In the genomic region with DNA sequence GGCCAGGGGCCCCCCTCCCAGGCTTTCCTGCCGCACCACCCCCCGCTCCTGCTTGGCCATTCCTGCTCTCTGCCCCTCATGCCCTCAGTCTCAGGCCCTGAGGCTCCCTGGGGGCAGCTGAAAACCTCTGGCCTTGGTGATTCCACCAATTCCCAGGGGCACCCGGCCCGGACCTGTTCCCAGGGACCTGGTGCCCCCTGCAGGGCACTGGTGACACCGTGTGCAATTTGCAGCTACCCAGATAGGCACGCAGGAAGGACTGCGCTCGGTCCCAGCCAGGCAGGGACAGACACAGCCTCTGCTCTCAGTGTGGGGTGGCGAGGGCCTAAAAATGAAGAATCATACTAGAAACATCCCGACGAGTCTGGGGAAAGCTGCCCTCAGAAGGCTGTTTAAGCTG, we compare ENCODE assay signal across 9 cellular contexts. TPM values are rescaled to one million over a fixed set of nuclear protein-coding genes. Genes with fewer than 3 reads are reported as not detected.
A peak's percentile ranks its signal among the peaks of the same experiment; 100 is the strongest.
DNase-seq lines count a peak whose midpoint lies in the region; ATAC-seq, FAIRE-seq and TF ChIP-seq lines count a peak whose summit lies in the region.
"Had no signal": no experiment of that assay in that cellular context is flagged by ENCODE, and none has a peak within 500 bp of the region (broad histone marks: within the 10 kb centered on the region; RNA-seq: fewer than 3 reads in every experiment).

No MANE protein-coding gene starts in this region.

- H2AFZ ChIP-seq in HepG2 (ENCODE audit: low read length): no peak overlapping the region

- H3K4me3 ChIP-seq in LNCaP clone FGC (ENCODE audit: low read depth, low read length) (no peak overlapping the region), astrocyte of the spinal cord (ENCODE audit: low read depth, low read length) (no peak overlapping the region), HepG2 (replicated peaks in 1 of 3; ENCODE audit: insufficient read depth in 1 of 3, low read depth in 2 of 3, low read length in 3 of 3) (no peak overlapping the region)

- peaks cover 6 to 48% of the 10 kb centered on the region in 2 experiments for H3K27me3 ChIP-seq in HepG2 (ENCODE audit: control insufficient read depth in 1 of 2, insufficient read depth in 2 of 2, low read length in 2 of 2)

- H3K4me2 ChIP-seq in HepG2 (ENCODE audit: low read depth, low read length): no peak overlapping the region

- no peak overlapping the region for H3K9ac ChIP-seq in HepG2 (ENCODE audit: insufficient read depth, low read depth, low read length)

- TF ChIP-seq POLR2A in HepG2 (IDR thresholded peaks at IDR 0.05; ENCODE audit: insufficient read depth in 1 of 2, low read depth in 2 of 2, low read length in 2 of 2): no peak

- H4K20me1 ChIP-seq in HepG2 (ENCODE audit: insufficient read depth, low read length): no peaks in the 10 kb centered on the region

- 13% methylated on average over 10 of the region's 11 CpGs for WGBS in HepG2 (ENCODE audit: low lambda C conversion rate)

- H3K9me3 ChIP-seq in HepG2 (ENCODE audit: low read length): no peaks in the 10 kb centered on the region

- H3K27ac ChIP-seq in HepG2 (ENCODE audit: extremely low read length, insufficient read depth, low read length): no peak overlapping the region

- H3K79me2 ChIP-seq in HepG2 (ENCODE audit: insufficient read depth, low read length): no peaks in the 10 kb centered on the region

- DNase-seq in activated CD4-positive, alpha-beta T cell treated with anti-CD3 and anti-CD28 coated beads, Interleukin-2, amount 50 U/mL, for 48 hours: peak; percentile 17 to 27
- no peak for DNase-seq in activated CD4-positive, alpha-beta T cell treated with anti-CD3 and anti-CD28 coated beads, Interleukin-2, amount 50 U/mL, for 4 hours
- DNase-seq in LNCaP clone FGC (ENCODE audit: low read depth) (no peak), astrocyte of the spinal cord (ENCODE audit: low read depth, low spot score) (no peak), HepG2 (ENCODE audit: low spot score) (peak; percentile 40)

- no peak for FAIRE-seq in HepG2 (lab: Jason Lieb, UNC)
- FAIRE-seq: GM18507 had no signal

- ATAC-seq in HepG2 (peak; percentile 93), HG02642 (IDR thresholded peaks at IDR 0.05; ENCODE audit: poor library complexity, unreplicated experiment) (no peak), HG02870 (IDR thresholded peaks at IDR 0.05; ENCODE audit: unreplicated experiment) (no peak), HG02588 (IDR thresholded peaks at IDR 0.05; ENCODE audit: unreplicated experiment) (no peak)

- peak; percentile 71 for TF ChIP-seq RAD21 in HepG2 (CRISPR knock-in tag; IDR thresholded peaks at IDR 0.05)

- TF ChIP-seq EP300 in HepG2 (IDR thresholded peaks at IDR 0.05; ENCODE audit: low read depth in 2 of 2, low read length in 2 of 2) (no peak), HepG2 (CRISPR knock-in tag; IDR thresholded peaks at IDR 0.05; ENCODE audit: borderline replicate concordance) (no peak)

- in situ Hi-C loops in astrocyte of the spinal cord (cut with HindIII; ENCODE audit: low sequenced_read_pairs) (no loop called here), HepG2 (cut with HindIII; ENCODE audit: extremely low pct_ligation_motif_present, low pct_unique_long_range_greater_than_20kb) (no loop called here)

- CTCF ChIA-PET in HepG2 (lab: Yijun Ruan, JAX; ENCODE audit: low intra/inter-chr PET ratio, low total read pairs): interaction anchor here (0.9 to 1.7 kb wide), 3 partner anchors 27 to 176 kb away, joined by 3 to 11 read pairs (median 3); no protein-coding TSS in a partner anchor

- peak; percentile 51 for TF ChIP-seq CTCF in LNCaP clone FGC (IDR thresholded peaks at IDR 0.05; ENCODE audit: control insufficient read depth, extremely low read depth, insufficient read depth)
- peak; percentile 45 for TF ChIP-seq CTCF in astrocyte of the spinal cord (IDR thresholded peaks at IDR 0.05; ENCODE audit: low read depth, low read length)
- TF ChIP-seq CTCF in HepG2 (CRISPR knock-in tag; IDR thresholded peaks at IDR 0.05): peak; percentile 88

- POLR2A ChIA-PET in HepG2 (lab: Yijun Ruan, JAX): no interaction called here

- no TSS peak for BruUV-seq in HepG2 (replicated peaks; lab: Mats Ljungman, UMichigan)

- intact Hi-C loops in HepG2 (cut with micrococcal nuclease; ENCODE audit: unreplicated experiment): loop anchor here (1.0 kb wide), 1 partner anchor 31 kb away; no protein-coding TSS in a partner anchor

- no peaks in the 10 kb centered on the region for H3K4me1 ChIP-seq in HepG2 (ENCODE audit: insufficient read depth, low read length)

- H3K36me3 ChIP-seq in HepG2 (replicated peaks in 1 of 2; ENCODE audit: control insufficient read depth in 1 of 2, insufficient read depth in 2 of 2, low read length in 2 of 2): no peaks in the 10 kb centered on the region

TF ChIP-seq in HepG2, 621 proteins besides CTCF, POLR2A, EP300 and RAD21 (continues in another document):
- TF ChIP-seq GABPA (IDR thresholded peaks at IDR 0.05; ENCODE audit: low read depth, low read length) (no peak), GABPA (CRISPR knock-in tag; IDR thresholded peaks at IDR 0.05; ENCODE audit: low read depth) (no peak), XRCC5 (optimal IDR thresholded peaks at IDR 0.05; ENCODE audit: low read length) (peak; percentile 42), HMGA1 (CRISPR knock-in tag; conservative IDR thresholded peaks at IDR 0.05) (no peak), ZNF326 (CRISPR knock-in tag; IDR thresholded peaks at IDR 0.05; ENCODE audit: borderline replicate concordance) (no peak), IKZF1 (IDR thresholded peaks at IDR 0.05) (no peak), SALL1 (CRISPR knock-in tag; IDR thresholded peaks at IDR 0.05) (no peak), ZKSCAN5 (CRISPR knock-in tag; IDR thresholded peaks at IDR 0.05) (no peak), SIN3B (IDR thresholded peaks at IDR 0.05; ENCODE audit: low read length) (no peak), TEAD3 (CRISPR knock-in tag; optimal IDR thresholded peaks at IDR 0.05; ENCODE audit: borderline replicate concordance) (peak; percentile 15), SP5 (CRISPR knock-in tag; IDR thresholded peaks at IDR 0.05; ENCODE audit: borderline replicate concordance, low read depth) (no peak), CAMTA2 (CRISPR knock-in tag; IDR thresholded peaks at IDR 0.05; ENCODE audit: borderline replicate concordance) (no peak)
- TF ChIP-seq, protein P1, sequence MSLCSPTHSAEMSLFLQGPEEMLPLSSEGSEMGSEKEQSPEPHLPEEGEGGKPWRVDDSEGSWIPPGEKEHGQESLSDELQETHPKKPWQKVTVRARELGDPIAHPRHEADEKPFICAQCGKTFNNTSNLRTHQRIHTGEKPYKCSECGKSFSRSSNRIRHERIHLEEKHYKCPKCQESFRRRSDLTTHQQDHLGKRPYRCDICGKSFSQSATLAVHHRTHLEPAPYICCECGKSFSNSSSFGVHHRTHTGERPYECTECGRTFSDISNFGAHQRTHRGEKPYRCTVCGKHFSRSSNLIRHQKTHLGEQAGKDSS (CRISPR knock-in tag; IDR thresholded peaks at IDR 0.05; ENCODE audit: borderline replicate concordance, low read depth): 0 out of 2 replicates have a peak, but pooled peaks have one; percentile 34
- TF ChIP-seq, protein P2, sequence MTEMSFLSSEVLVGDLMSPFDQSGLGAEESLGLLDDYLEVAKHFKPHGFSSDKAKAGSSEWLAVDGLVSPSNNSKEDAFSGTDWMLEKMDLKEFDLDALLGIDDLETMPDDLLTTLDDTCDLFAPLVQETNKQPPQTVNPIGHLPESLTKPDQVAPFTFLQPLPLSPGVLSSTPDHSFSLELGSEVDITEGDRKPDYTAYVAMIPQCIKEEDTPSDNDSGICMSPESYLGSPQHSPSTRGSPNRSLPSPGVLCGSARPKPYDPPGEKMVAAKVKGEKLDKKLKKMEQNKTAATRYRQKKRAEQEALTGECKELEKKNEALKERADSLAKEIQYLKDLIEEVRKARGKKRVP (CRISPR knock-in tag; IDR thresholded peaks at IDR 0.05): no peak

RNA-seq across cellular contexts. Expression of a gene that starts 13.4 kb away (rescaled TPM):
- total RNA-seq in HepG2 (2016; rRNA removed; fragmentation: Illumina TruSeq; extraction: Trizol): not detected in 2 replicates
- not detected in 2 replicates for total RNA-seq in HepG2 (2016; cell fraction: cytosol; rRNA removed; fragmentation: Illumina TruSeq; extraction: Trizol; ENCODE audit: low read depth)
- not detected in 2 replicates for total RNA-seq in HepG2 (2016; cell fraction: insoluble cytoplasmic fraction; rRNA removed; fragmentation: Illumina TruSeq; extraction: Trizol)
- total RNA-seq in HepG2 (2016; cell fraction: membrane; rRNA removed; fragmentation: Illumina TruSeq; extraction: Trizol): not detected in 2 replicates
- total RNA-seq in HepG2 (2016; cell fraction: nucleus; rRNA removed; fragmentation: Illumina TruSeq; extraction: Trizol): not detected in 2 replicates
- polyA plus RNA-seq in HepG2 (2011; rRNA removed): not detected in 2 replicates
- polyA plus RNA-seq in HepG2 (2011; cell fraction: cytosol; rRNA removed): not detected in 2 replicates
- not detected in 2 replicates for polyA plus RNA-seq in HepG2 (2011; cell fraction: nucleus; rRNA removed)
- not detected in 2 replicates for polyA plus RNA-seq in HepG2 (2012)
- polyA plus RNA-seq in HepG2 (2016; cell fraction: cytosol; fragmentation: Illumina TruSeq; extraction: Trizol; ENCODE audit: low read depth): not detected in 2 replicates
- polyA plus RNA-seq in HepG2 (2016; cell fraction: insoluble cytoplasmic fraction; fragmentation: Illumina TruSeq; extraction: Trizol; ENCODE audit: low read depth): not detected in 2 replicates
- polyA plus RNA-seq in HepG2 (2016; cell fraction: membrane; fragmentation: Illumina TruSeq; extraction: Trizol; ENCODE audit: low read depth): not detected in 2 replicates
- not detected in 2 replicates for polyA plus RNA-seq in HepG2 (2016; cell fraction: nucleus; fragmentation: Illumina TruSeq; extraction: Trizol; ENCODE audit: insufficient read depth, low read depth)
- polyA minus RNA-seq in HepG2 (2011; rRNA and poly(A)+ RNA removed; ENCODE audit: low replicate concordance): 0.05 TPM in 1 of 2 replicates, not detected in the other
- polyA minus RNA-seq in HepG2 (2011; cell fraction: cytosol; rRNA and poly(A)+ RNA removed): not detected in 2 replicates
- not detected in 2 replicates for polyA minus RNA-seq in HepG2 (2011; cell fraction: nucleus; rRNA and poly(A)+ RNA removed)

Comparison
In these comparisons a context has a peak if more than half of its experiments do, and no peak if none do; other contexts are left out.
1. DNase-seq: peak in activated CD4-positive, alpha-beta T cell treated with anti-CD3 and anti-CD28 coated beads, Interleukin-2, amount 50 U/mL, for 48 hours (2 of 2) and HepG2 (single experiment); none in activated CD4-positive, alpha-beta T cell treated with anti-CD3 and anti-CD28 coated beads, Interleukin-2, amount 50 U/mL, for 4 hours (0 of 2), LNCaP clone FGC (single experiment) and astrocyte of the spinal cord (single experiment).
2. Peak in every context shown above with its lines, with median percentiles within 50 percentile points of each other: CTCF ChIP-seq.